ENCODE assay signal across 9 cellular contexts in genomic region chr4:17636696-17637351, GRCh38. TPM values are rescaled to one million over a fixed set of nuclear protein-coding genes. Genes with fewer than 3 reads are reported as not detected.
DNase-seq lines count a peak whose midpoint lies in the region; ATAC-seq and TF ChIP-seq lines count a peak whose summit lies in the region.
"Had no signal": no experiment of that assay in that cellular context is flagged by ENCODE, and none has a peak within 500 bp of the region (broad histone marks: within the 10 kb centered on the region; RNA-seq: fewer than 3 reads in every experiment).

No MANE protein-coding gene starts in this region.

- no peaks in the 10 kb centered on the region for H3K4me1 ChIP-seq in RWPE2 (ENCODE audit: insufficient read depth, poor library complexity, severe bottlenecking)
- H3K4me1 ChIP-seq in foreskin keratinocyte, result no peaks in the 10 kb centered on the region

- no peak overlapping the region for H3K4me3 ChIP-seq in RWPE2 (ENCODE audit: severe bottlenecking)

- peak; percentile 91 for TF ChIP-seq CTCF in RWPE2 (IDR thresholded peaks at IDR 0.05; ENCODE audit: poor library complexity, severe bottlenecking)
- TF ChIP-seq CTCF in foreskin keratinocyte (conservative IDR thresholded peaks at IDR 0.05), result peak; percentile 89

- ATAC-seq in GM21528 (IDR thresholded peaks at IDR 0.05; ENCODE audit: low FRiP score, unreplicated experiment) (peak; percentile 86), RWPE2 (ENCODE audit: low read depth) (peak; percentile 89), foreskin keratinocyte (peak; percentile 93)

- DNase-seq in Daoy (ENCODE audit: low read depth), result peak; percentile 69
- peak; percentile 91 for DNase-seq in HuH-7 (ENCODE audit: low spot score)
- no peak for DNase-seq in RWPE2 (ENCODE audit: low spot score)
- peak; percentile 49 for DNase-seq in activated T-helper 9 cell treated with anti-CD3 and anti-CD28 coated beads, Interleukin-2, amount 50 U/mL, for 16 hours (ENCODE audit: low read depth)
- peak in 1 of 2 donors; percentile 44 for DNase-seq in foreskin keratinocyte
- peak; percentile 64 for DNase-seq in occipital lobe (lab: John Stamatoyannopoulos, UW)

- H3K27me3 ChIP-seq in RWPE2 (ENCODE audit: insufficient read depth, poor library complexity, severe bottlenecking), result no peaks in the 10 kb centered on the region
- no peaks in the 10 kb centered on the region for H3K27me3 ChIP-seq in foreskin keratinocyte

- peaks cover 27% of the 10 kb centered on the region for H3K36me3 ChIP-seq in RWPE2 (ENCODE audit: low read depth)

- H3K27ac ChIP-seq in RWPE2 (ENCODE audit: poor library complexity, severe bottlenecking), result no peak overlapping the region
- H3K27ac ChIP-seq in foreskin keratinocyte, result no peak overlapping the region
- H3K27ac ChIP-seq in temporal lobe (ENCODE audit: low read depth, low read length), result peak overlapping the region; percentile 46
- H3K27ac ChIP-seq: epithelial cell of prostate had no signal

- H3K9me3 ChIP-seq in RWPE2 (ENCODE audit: severe bottlenecking), result no peaks in the 10 kb centered on the region

RNA-seq across cellular contexts. Expression of gene MED28, which starts 22.4 kb away (rescaled TPM):
- total RNA-seq in Daoy (2014; rRNA removed; shearing (Covaris generic)), result 4.4 and 5.0 TPM in 2 replicates
- 23.8 and 36.3 TPM in 2 replicates for total RNA-seq in foreskin keratinocyte
- polyA plus RNA-seq in foreskin keratinocyte, result 39.3 and 51.9 TPM in 2 replicates
- 33.5 TPM for total RNA-seq in occipital lobe
- total RNA-seq in temporal lobe, result 30.7 TPM

RNA-seq across cellular contexts. Expression of gene LAP3, which starts 59.8 kb away (rescaled TPM):
- total RNA-seq in Daoy (2014; rRNA removed; shearing (Covaris generic)), result 90.9 and 92.7 TPM in 2 replicates
- total RNA-seq in foreskin keratinocyte, result 95.9 and 96.1 TPM in 2 replicates
- polyA plus RNA-seq in foreskin keratinocyte, result 56.2 and 60.8 TPM in 2 replicates
- total RNA-seq in occipital lobe, result 45.2 TPM
- total RNA-seq in temporal lobe, result 34.4 TPM
